ENCODE assay signal across 10 cellular contexts in genomic region chr12:104699489-104700194, GRCh38.
DNase-seq lines count a peak whose midpoint lies in the region; ATAC-seq and TF ChIP-seq lines count a peak whose summit lies in the region.
"Had no signal": no experiment of that assay in that cellular context is flagged by ENCODE, and none has a peak within 500 bp of the region (broad histone marks: within the 10 kb centered on the region; RNA-seq: fewer than 3 reads in every experiment).

No MANE protein-coding gene starts in this region.

- no peak overlapping the region for H3K4me3 Mint-ChIP-seq in CD8-positive, alpha-beta T cell

- H3K27ac Mint-ChIP-seq in CD8-positive, alpha-beta T cell, result no peak overlapping the region

- H3K9me3 ChIP-seq in gastrocnemius medialis, result no peaks in the 10 kb centered on the region
- no peaks in the 10 kb centered on the region for H3K9me3 ChIP-seq in CD8-positive, alpha-beta T cell (ENCODE audit: low read length)

- in situ Hi-C loops in gastrocnemius medialis (cut with MboI; ENCODE audit: low sequenced_read_pairs in 4 of 4), result no loop called here

- CTCF ChIA-PET in CD8-positive, alpha-beta T cell (lab: Charles Lee), result interaction anchor here (1.0 to 1.3 kb wide), 2 partner anchors 11 to 318 kb away, joined by 4 to 5 read pairs; no protein-coding TSS in a partner anchor

- no peak overlapping the region for H3K27ac ChIP-seq in gastrocnemius medialis
- no peak overlapping the region for H3K27ac ChIP-seq in CD8-positive, alpha-beta T cell (ENCODE audit: low read depth, low read length)

- H3K4me1 Mint-ChIP-seq in CD8-positive, alpha-beta T cell (ENCODE audit: low read depth), result peaks cover 36% of the 10 kb centered on the region

- no peaks in the 10 kb centered on the region for H3K27me3 ChIP-seq in gastrocnemius medialis
- no peaks in the 10 kb centered on the region for H3K27me3 ChIP-seq in CD8-positive, alpha-beta T cell (ENCODE audit: insufficient read depth, low read length)

- intact Hi-C loops in gastrocnemius medialis (cut with DNase I; ENCODE audit: low total_unique reads), result no loop called here
- intact Hi-C loops in CD8-positive, alpha-beta T cell (cut with DNase I, micrococcal nuclease), result no loop called here

- no peaks in the 10 kb centered on the region for H3K9me3 Mint-ChIP-seq in CD8-positive, alpha-beta T cell

- no peaks in the 10 kb centered on the region for H3K36me3 ChIP-seq in gastrocnemius medialis
- no peaks in the 10 kb centered on the region for H3K36me3 ChIP-seq in CD8-positive, alpha-beta T cell (ENCODE audit: insufficient read depth, low read length)

- no peaks in the 10 kb centered on the region for H3K27me3 Mint-ChIP-seq in CD8-positive, alpha-beta T cell (ENCODE audit: low read depth)

- ATAC-seq in GM19452 (IDR thresholded peaks at IDR 0.05; ENCODE audit: unreplicated experiment) (peak; percentile 61), HG03354 (IDR thresholded peaks at IDR 0.05; ENCODE audit: poor library complexity, severe bottlenecking, unreplicated experiment) (peak; percentile 58), gastrocnemius medialis (no peak)
- no peak for ATAC-seq in CD8-positive, alpha-beta T cell
- ATAC-seq: left colon had no signal

- peak; percentile 52 for DNase-seq in GM12865 (ENCODE audit: low read depth)
- peak; percentile 42 for DNase-seq in fibroblast of gingiva (ENCODE audit: low read depth)
- no peak for DNase-seq in islet precursor cell
- no peak for DNase-seq in gastrocnemius medialis
- no peak for DNase-seq in COR-L47 (lab: John Stamatoyannopoulos, UW)
- no peak for DNase-seq in CD8-positive, alpha-beta T cell
- DNase-seq: cortex of kidney, left colon had no signal

- H3K4me3 ChIP-seq in GM12865 (ENCODE audit: low read depth, low read length) (no peak overlapping the region), gastrocnemius medialis (no peak overlapping the region)
- H3K4me3 ChIP-seq in CD8-positive, alpha-beta T cell (ENCODE audit: low read depth, low read length), result no peak overlapping the region

- TF ChIP-seq CTCF in GM12865 (IDR thresholded peaks at IDR 0.05; ENCODE audit: insufficient read depth, low read depth, low read length, missing control alignments) (no peak), gastrocnemius medialis (IDR thresholded peaks at IDR 0.05 in 4 of 5, conservative IDR thresholded peaks at IDR 0.05 in 1 of 5) (no peak)
- no peak for TF ChIP-seq CTCF in CD8-positive, alpha-beta T cell (IDR thresholded peaks at IDR 0.05)

- H3K4me1 ChIP-seq in gastrocnemius medialis, result no peaks in the 10 kb centered on the region
- H3K4me1 ChIP-seq in CD8-positive, alpha-beta T cell (ENCODE audit: insufficient read depth, low read length), result peaks cover 15% of the 10 kb centered on the region

- no peak for TF ChIP-seq POLR2A in gastrocnemius medialis (IDR thresholded peaks at IDR 0.05)

- peaks cover 10% of the 10 kb centered on the region for H3K36me3 Mint-ChIP-seq in CD8-positive, alpha-beta T cell

- POLR2A ChIA-PET in CD8-positive, alpha-beta T cell (lab: Charles Lee), result no interaction called here

Comparison
In these comparisons a context has a peak if more than half of its experiments do, and no peak if none do; other contexts are left out.
1. DNase-seq: peak in GM12865 (single experiment) and fibroblast of gingiva (single experiment); none in islet precursor cell (single experiment), gastrocnemius medialis (0 of 2), COR-L47 (single experiment) and CD8-positive, alpha-beta T cell (0 of 7).
2. ATAC-seq: peak in GM19452 (single experiment) and HG03354 (single experiment); none in gastrocnemius medialis (0 of 2) and CD8-positive, alpha-beta T cell (single experiment).